ENCODE assay signal across 32 cellular contexts in the genomic region with DNA sequence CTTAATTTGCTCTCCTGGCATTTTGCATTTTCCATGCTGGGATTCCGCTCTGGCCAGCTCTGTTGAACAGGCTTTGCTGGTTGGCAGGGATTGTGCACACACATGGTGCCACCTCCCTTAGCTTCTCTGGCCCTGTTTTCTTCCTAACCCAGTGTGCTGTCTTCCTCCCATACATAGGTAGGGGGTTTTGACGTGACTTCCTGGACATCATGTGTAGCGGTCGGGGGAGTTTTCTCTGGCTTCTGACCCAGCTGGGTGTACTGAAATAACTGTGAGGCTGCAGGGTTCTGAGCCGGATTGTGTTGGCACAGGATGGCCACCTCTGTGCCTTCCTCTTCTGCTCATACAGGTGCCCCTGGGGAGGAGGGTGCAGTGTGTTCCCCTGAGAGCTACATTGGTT. TPM values are rescaled to one million over a fixed set of nuclear protein-coding genes. Genes with fewer than 3 reads are reported as not detected.
DNase-seq lines count a peak whose midpoint lies in the region; ATAC-seq, FAIRE-seq and TF ChIP-seq lines count a peak whose summit lies in the region.
"Had no signal": no experiment of that assay in that cellular context is flagged by ENCODE, and none has a peak within 500 bp of the region (broad histone marks: within the 10 kb centered on the region; RNA-seq: fewer than 3 reads in every experiment).

No MANE protein-coding gene starts in this region.

- WGBS in spleen, 5 donors = 64 to 78% (median 67%) methylated on average over 5 of the region's 5 CpGs

- POLR2A ChIA-PET in OCI-LY7 (lab: Charles Lee) = interaction anchor here (0.7 to 1.1 kb wide), 2 partner anchors 9 to 615 kb away, joined by 3 read pairs; no protein-coding TSS in a partner anchor

- H3K4me3 ChIP-seq in OCI-LY7 (ENCODE audit: low read depth, low read length, poor library complexity, severe bottlenecking) (no peak overlapping the region), spleen (no peak overlapping the region)
- H3K4me3 ChIP-seq: colonic mucosa, SJSA1, smooth muscle cell, uterus had no signal

- BruUV-seq in OCI-LY7 (replicated peaks; lab: Mats Ljungman, UMichigan) = no TSS peak
- no TSS peak for BruUV-seq in Calu3 (replicated peaks; lab: Mats Ljungman, UMichigan)

- no peaks in the 10 kb centered on the region for H3K36me3 Mint-ChIP-seq in Calu3 (ENCODE audit: insufficient read depth, unreplicated experiment)
- H3K36me3 Mint-ChIP-seq: activated naive CD4-positive, alpha-beta T cell treated with anti-CD3 and anti-CD28 coated beads, Interleukin-2, amount 50 U/mL, for 24 hours had no signal

- H3K36me3 ChIP-seq in OCI-LY7 (ENCODE audit: insufficient read depth, low read length) (no peaks in the 10 kb centered on the region), spleen (no peaks in the 10 kb centered on the region)
- H3K36me3 ChIP-seq: colonic mucosa, SJSA1, uterus had no signal

- H4K20me1 ChIP-seq in OCI-LY7 (ENCODE audit: insufficient read depth, low read length) = no peaks in the 10 kb centered on the region

- ATAC-seq in HG03139 (IDR thresholded peaks at IDR 0.05; ENCODE audit: unreplicated experiment) = no peak

- H3K27me3 Mint-ChIP-seq in Calu3 (ENCODE audit: unreplicated experiment) = peaks cover 21% of the 10 kb centered on the region

- H3K79me2 ChIP-seq in OCI-LY7 (ENCODE audit: insufficient read depth, low read depth, low read length) = no peaks in the 10 kb centered on the region

- H3K27ac ChIP-seq in OCI-LY7 (ENCODE audit: low read depth, low read length, poor library complexity, severe bottlenecking) = no peak overlapping the region
- H3K27ac ChIP-seq in cingulate gyrus (ENCODE audit: low read depth, low read length) = peak overlapping the region; percentile 54
- H3K27ac ChIP-seq in spleen = no peak overlapping the region
- H3K27ac ChIP-seq: colonic mucosa, HL-60, SJSA1, uterus had no signal

- H3K9me3 ChIP-seq in OCI-LY7 (ENCODE audit: low read length) (no peaks in the 10 kb centered on the region), spleen (no peaks in the 10 kb centered on the region)
- H3K9me3 ChIP-seq: BE2C, colonic mucosa, SJSA1, uterus had no signal

- H3K9me2 ChIP-seq in OCI-LY7 (ENCODE audit: insufficient read depth, low read length) = no peaks in the 10 kb centered on the region

- CTCF ChIA-PET in OCI-LY7 (lab: Charles Lee; ENCODE audit: unreplicated experiment) = interaction anchor here (1.6 kb wide), 1 partner anchor 33 kb away, joined by 4 read pairs; no protein-coding TSS in a partner anchor
- CTCF ChIA-PET in Calu3 (lab: Charles Lee) = no interaction called here

- no peak overlapping the region; the same call in 1 of the 2 replicates for H2AFZ ChIP-seq in OCI-LY7 (ENCODE audit: low read length)

- H3K27me3 ChIP-seq in spleen (replicated peaks in 1 of 7) = peaks cover 0 to 38% (median 0%) of the 10 kb centered on the region in 7 donors
- H3K27me3 ChIP-seq: BE2C, colonic mucosa, SJSA1, uterus had no signal

- DNase-seq in GM12892 (ENCODE audit: insufficient read length) = no peak
- DNase-seq in OCI-LY7 (ENCODE audit: low spot score) = peak; percentile 20
- DNase-seq in spleen = peak; percentile 29
- DNase-seq in Calu3 = no peak
- DNase-seq in globus pallidus (ENCODE audit: low spot score) = no peak
- DNase-seq: ACHN; activated CD4-positive, alpha-beta T cell treated with anti-CD3 and anti-CD28 coated beads for 48 hours; activated T-cell treated with anti-CD3 and anti-CD28 coated beads for 4 hours; amygdala; colonic mucosa; DMS53; effector memory CD4-positive, alpha-beta T cell; erythroblast; glutamatergic neuron; Kasumi-1; mammary epithelial cell; NCI-H1436; NCI-H2081; NCI-H2227 treated with DMSO at 0.1 percent for 48 hours; stimulated activated CD4-positive, alpha-beta T cell treated with anti-CD3 and anti-CD28 coated beads, Interleukin-2, amount 100 ng/mL, for 24 hours; uterus had no signal

- H3K9me3 Mint-ChIP-seq in Calu3 (ENCODE audit: low read depth, unreplicated experiment) = no peaks in the 10 kb centered on the region
- H3K9me3 Mint-ChIP-seq: activated naive CD4-positive, alpha-beta T cell treated with anti-CD3 and anti-CD28 coated beads, Interleukin-2, amount 50 U/mL, for 24 hours; activated T-helper 2 cell treated with anti-CD3 and anti-CD28 coated beads, Interferon-gamma antibody, Interleukin-2, Interleukin-4, amounts not matched to agents 10 μg/mL and 5 μg/mL and 100 μg/mL, durations not matched to agents 14 hours and 24 hours and 36 hours; stimulated activated naive CD8-positive, alpha-beta T cell treated with anti-CD3 and anti-CD28 coated beads, Interleukin-15, Interleukin-2, amounts not matched to agents 100 ng/mL and 50 ng/mL, for 24 hours had no signal

- H3K4me1 Mint-ChIP-seq in Calu3 (ENCODE audit: low read depth, unreplicated experiment) = no peaks in the 10 kb centered on the region
- H3K4me1 Mint-ChIP-seq: activated naive CD4-positive, alpha-beta T cell treated with anti-CD3 and anti-CD28 coated beads, Interleukin-2, amount 50 U/mL, for 24 hours had no signal

- TF ChIP-seq CTCF in OCI-LY7 (conservative IDR thresholded peaks at IDR 0.05; ENCODE audit: low read length) = no peak
- no peak for TF ChIP-seq CTCF in spleen (IDR thresholded peaks at IDR 0.05 in 8 of 11, conservative IDR thresholded peaks at IDR 0.05 in 3 of 11)
- no peak for TF ChIP-seq CTCF in Calu3 (IDR thresholded peaks at IDR 0.05; ENCODE audit: unreplicated experiment)

- peak overlapping the region; percentile 40 for H3K4me2 ChIP-seq in OCI-LY7 (ENCODE audit: low read length)
- H3K4me2 ChIP-seq: smooth muscle cell had no signal

- TF ChIP-seq POLR2A in GM12892 (IDR thresholded peaks at IDR 0.05; ENCODE audit: low read depth, low read length) (no peak), spleen (IDR thresholded peaks at IDR 0.05) (no peak)

- intact Hi-C loops in OCI-LY7 (cut with micrococcal nuclease; ENCODE audit: unreplicated experiment) (no loop called here), spleen (cut with DNase I; ENCODE audit: low total_unique reads) (no loop called here), Calu3 (cut with micrococcal nuclease; ENCODE audit: unreplicated experiment) (no loop called here)

- peak; percentile 17 for FAIRE-seq in GM12892 (lab: Jason Lieb, UNC)
- FAIRE-seq: G401.6, H1 had no signal

- no peak overlapping the region for H3K27ac Mint-ChIP-seq in Calu3 (ENCODE audit: unreplicated experiment)
- H3K27ac Mint-ChIP-seq: activated T-helper 2 cell treated with anti-CD3 and anti-CD28 coated beads, Interferon-gamma antibody, Interleukin-2, Interleukin-4, amounts not matched to agents 10 μg/mL and 5 μg/mL and 100 μg/mL, durations not matched to agents 14 hours and 24 hours and 36 hours; stimulated activated naive CD8-positive, alpha-beta T cell treated with anti-CD3 and anti-CD28 coated beads, Interleukin-15, Interleukin-2, amounts not matched to agents 100 ng/mL and 50 ng/mL, for 24 hours had no signal

- H3K4me1 ChIP-seq in OCI-LY7 (ENCODE audit: insufficient read depth, low read length, poor library complexity, severe bottlenecking) (peaks cover 7% of the 10 kb centered on the region), spleen (no peaks in the 10 kb centered on the region)
- H3K4me1 ChIP-seq: colonic mucosa, SJSA1, uterus had no signal

- H3K4me3 Mint-ChIP-seq in Calu3 (ENCODE audit: low read depth, unreplicated experiment) = no peak overlapping the region
- H3K4me3 Mint-ChIP-seq: activated naive CD4-positive, alpha-beta T cell treated with anti-CD3 and anti-CD28 coated beads, Interleukin-2, amount 50 U/mL, for 24 hours; stimulated activated naive CD8-positive, alpha-beta T cell treated with anti-CD3 and anti-CD28 coated beads, Interleukin-15, Interleukin-2, amounts not matched to agents 100 ng/mL and 50 ng/mL, for 24 hours had no signal

RNA-seq across cellular contexts. Expression of a gene that starts 25.7 kb away (rescaled TPM):
- polyA plus RNA-seq in GM12892 (2012; ENCODE audit: missing spikeins) = 1.6 TPM
- total RNA-seq in OCI-LY7 (2014; rRNA removed; shearing (Covaris generic)) = 0.03 TPM in 1 of 2 replicates, not detected in the other
- total RNA-seq in OCI-LY7 (2022) = 0.20 and 0.27 TPM in 2 replicates
- total RNA-seq in spleen = 10 to 100 TPM in 4 of 7 donors, 1 to 10 TPM in 3; 3.0 to 16.4 (median 10.2) TPM
- 1 to 10 TPM; 1.8 to 3.5 (median 1.8) TPM for polyA plus RNA-seq in spleen
- 1.3 and 2.6 TPM in 2 replicates for total RNA-seq in Calu3 (2022)

Comparison
In these comparisons a context has a peak if more than half of its experiments do, and no peak if none do; other contexts are left out.
1. DNase-seq: peak in OCI-LY7 (single experiment) and spleen (single experiment); none in GM12892 (single experiment), Calu3 (single experiment) and globus pallidus (single experiment).